1 cellular context compared by ENCODE assay signal in the genomic region with DNA sequence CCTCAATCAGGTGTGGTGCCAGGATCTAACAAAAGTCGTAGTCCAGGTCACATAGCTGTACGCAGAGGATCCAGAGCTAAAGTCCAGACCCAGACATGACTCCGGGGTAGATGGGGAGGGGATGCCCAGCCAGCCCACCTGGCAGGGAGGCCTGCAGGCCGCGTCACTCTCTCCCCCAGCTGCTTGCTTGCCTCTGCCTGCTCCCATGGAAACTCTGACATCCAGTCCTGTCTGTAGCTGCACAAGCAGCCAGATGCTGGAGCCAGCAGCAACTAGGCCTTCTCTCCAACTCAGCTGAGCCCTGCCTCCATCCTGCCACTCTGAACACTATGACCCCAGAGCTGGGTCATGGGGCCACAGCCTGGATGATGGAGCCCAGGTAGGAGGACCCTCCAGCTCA.
TF ChIP-seq lines count a peak whose summit lies in the region.

No MANE protein-coding gene starts in this region.

TF ChIP-seq in GM23338, 12 proteins besides CTCF, POLR2A, EP300 and RAD21:
- TF ChIP-seq, protein P1, sequence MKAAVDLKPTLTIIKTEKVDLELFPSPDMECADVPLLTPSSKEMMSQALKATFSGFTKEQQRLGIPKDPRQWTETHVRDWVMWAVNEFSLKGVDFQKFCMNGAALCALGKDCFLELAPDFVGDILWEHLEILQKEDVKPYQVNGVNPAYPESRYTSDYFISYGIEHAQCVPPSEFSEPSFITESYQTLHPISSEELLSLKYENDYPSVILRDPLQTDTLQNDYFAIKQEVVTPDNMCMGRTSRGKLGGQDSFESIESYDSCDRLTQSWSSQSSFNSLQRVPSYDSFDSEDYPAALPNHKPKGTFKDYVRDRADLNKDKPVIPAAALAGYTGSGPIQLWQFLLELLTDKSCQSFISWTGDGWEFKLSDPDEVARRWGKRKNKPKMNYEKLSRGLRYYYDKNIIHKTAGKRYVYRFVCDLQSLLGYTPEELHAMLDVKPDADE (IDR thresholded peaks at IDR 0.05): no peak
- no peak for TF ChIP-seq EZH2 (IDR thresholded peaks at IDR 0.05; ENCODE audit: low read depth, unreplicated experiment)
- TF ChIP-seq ZNF114 (CRISPR knock-in tag; IDR thresholded peaks at IDR 0.05): no peak
- TF ChIP-seq STAT1 (IDR thresholded peaks at IDR 0.05; ENCODE audit: unreplicated experiment): no peak
- no peak for TF ChIP-seq JUNB (IDR thresholded peaks at IDR 0.05; ENCODE audit: unreplicated experiment)
- TF ChIP-seq, protein P2, sequence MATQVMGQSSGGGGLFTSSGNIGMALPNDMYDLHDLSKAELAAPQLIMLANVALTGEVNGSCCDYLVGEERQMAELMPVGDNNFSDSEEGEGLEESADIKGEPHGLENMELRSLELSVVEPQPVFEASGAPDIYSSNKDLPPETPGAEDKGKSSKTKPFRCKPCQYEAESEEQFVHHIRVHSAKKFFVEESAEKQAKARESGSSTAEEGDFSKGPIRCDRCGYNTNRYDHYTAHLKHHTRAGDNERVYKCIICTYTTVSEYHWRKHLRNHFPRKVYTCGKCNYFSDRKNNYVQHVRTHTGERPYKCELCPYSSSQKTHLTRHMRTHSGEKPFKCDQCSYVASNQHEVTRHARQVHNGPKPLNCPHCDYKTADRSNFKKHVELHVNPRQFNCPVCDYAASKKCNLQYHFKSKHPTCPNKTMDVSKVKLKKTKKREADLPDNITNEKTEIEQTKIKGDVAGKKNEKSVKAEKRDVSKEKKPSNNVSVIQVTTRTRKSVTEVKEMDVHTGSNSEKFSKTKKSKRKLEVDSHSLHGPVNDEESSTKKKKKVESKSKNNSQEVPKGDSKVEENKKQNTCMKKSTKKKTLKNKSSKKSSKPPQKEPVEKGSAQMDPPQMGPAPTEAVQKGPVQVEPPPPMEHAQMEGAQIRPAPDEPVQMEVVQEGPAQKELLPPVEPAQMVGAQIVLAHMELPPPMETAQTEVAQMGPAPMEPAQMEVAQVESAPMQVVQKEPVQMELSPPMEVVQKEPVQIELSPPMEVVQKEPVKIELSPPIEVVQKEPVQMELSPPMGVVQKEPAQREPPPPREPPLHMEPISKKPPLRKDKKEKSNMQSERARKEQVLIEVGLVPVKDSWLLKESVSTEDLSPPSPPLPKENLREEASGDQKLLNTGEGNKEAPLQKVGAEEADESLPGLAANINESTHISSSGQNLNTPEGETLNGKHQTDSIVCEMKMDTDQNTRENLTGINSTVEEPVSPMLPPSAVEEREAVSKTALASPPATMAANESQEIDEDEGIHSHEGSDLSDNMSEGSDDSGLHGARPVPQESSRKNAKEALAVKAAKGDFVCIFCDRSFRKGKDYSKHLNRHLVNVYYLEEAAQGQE (IDR thresholded peaks at IDR 0.05; ENCODE audit: unreplicated experiment): no peak
- TF ChIP-seq POLR2AphosphoS5 (IDR thresholded peaks at IDR 0.05; ENCODE audit: low read depth): no peak
- TF ChIP-seq ZNF462 (CRISPR knock-in tag; IDR thresholded peaks at IDR 0.05): no peak
- TF ChIP-seq ZNF331 (CRISPR knock-in tag; IDR thresholded peaks at IDR 0.05; ENCODE audit: low read depth): no peak
